ENCODE assay signal across 25 cellular contexts in the genomic region with DNA sequence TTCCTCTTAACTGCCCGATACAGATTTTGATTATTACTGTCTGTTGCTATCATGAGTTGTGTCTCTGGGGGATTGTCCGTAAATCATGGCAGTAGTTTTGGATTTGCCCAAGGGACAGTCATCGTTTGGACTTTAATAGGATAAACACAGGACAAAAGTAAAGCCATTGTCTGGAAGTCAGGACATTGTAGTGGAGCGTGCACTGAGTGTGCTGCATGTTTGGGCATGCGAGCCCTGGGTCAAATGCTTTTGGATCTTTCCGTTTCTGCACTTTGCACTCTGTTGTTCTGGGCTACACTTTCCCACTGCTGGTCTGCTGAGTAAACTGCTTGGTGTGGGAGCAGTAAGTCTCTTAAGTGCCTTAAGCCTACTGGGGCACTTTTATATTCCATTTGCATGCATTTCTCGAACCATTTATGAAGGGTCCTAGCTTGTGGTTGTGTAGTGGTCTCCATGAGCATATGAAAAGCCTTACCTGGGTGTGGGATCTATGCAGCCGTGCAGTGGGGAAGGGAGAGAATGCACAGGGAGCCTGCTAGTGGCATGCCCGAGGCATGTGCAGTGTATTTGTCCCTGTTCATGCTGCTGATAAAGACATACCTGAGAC.
DNase-seq lines count a peak whose midpoint lies in the region; ATAC-seq, FAIRE-seq and TF ChIP-seq lines count a peak whose summit lies in the region.
"Had no signal": no experiment of that assay in that cellular context is flagged by ENCODE, and none has a peak within 500 bp of the region (broad histone marks: within the 10 kb centered on the region; RNA-seq: fewer than 3 reads in every experiment).

No MANE protein-coding gene starts in this region.

- peaks cover 11% of the 10 kb centered on the region for H3K4me1 ChIP-seq in cardiac muscle cell (ENCODE audit: low read depth)
- H3K4me1 ChIP-seq in small intestine (ENCODE audit: control insufficient read depth in 2 of 2, insufficient read depth in 1 of 2, low read depth in 1 of 2, low read length in 1 of 2), result no peaks in the 10 kb centered on the region
- no peaks in the 10 kb centered on the region for H3K4me1 ChIP-seq in body of pancreas

- no peak for TF ChIP-seq CTCF in cardiac muscle cell (IDR thresholded peaks at IDR 0.05; ENCODE audit: low read depth, low read length)
- no peak for TF ChIP-seq CTCF in dorsolateral prefrontal cortex (IDR thresholded peaks at IDR 0.05 in 54 of 56, conservative IDR thresholded peaks at IDR 0.05 in 2 of 56; ENCODE audit: low read depth in 1 of 56, partially characterized antibody in 56 of 56)
- TF ChIP-seq CTCF in body of pancreas (IDR thresholded peaks at IDR 0.05), result no peak

- FAIRE-seq in small intestine (lab: Jason Lieb, UNC), result no peak
- FAIRE-seq: A204.1, RCC 7860 had no signal

- ATAC-seq in left ventricle myocardium superior (no peak), left lobe of liver (no peak), HG03108 (IDR thresholded peaks at IDR 0.05; ENCODE audit: unreplicated experiment) (no peak), body of pancreas (no peak)
- ATAC-seq: activated T-helper 17 cell treated with anti-CD3 and anti-CD28 coated beads, Interleukin-2, amount 50 U/mL, for 72 hours had no signal

- WGBS in small intestine, 3 donors, result 51 to 80% (median 59%) methylated on average over 9 of the region's 9 CpGs
- 87 to 92% methylated on average over 9 of the region's 9 CpGs for WGBS in body of pancreas, 2 donors

- H3K27ac ChIP-seq in cardiac muscle cell (peak overlapping the region; percentile 19), dorsolateral prefrontal cortex (peak overlapping the region in 35 of 59 donors; percentile 1 to 78 (median 38)), small intestine (ENCODE audit: low read depth in 1 of 2, low read length in 1 of 2) (no peak overlapping the region), body of pancreas (no peak overlapping the region)
- H3K27ac ChIP-seq: heart left ventricle, skin epidermis had no signal

- H3K27me3 ChIP-seq in cardiac muscle cell (no peaks in the 10 kb centered on the region), dorsolateral prefrontal cortex (no peaks in the 10 kb centered on the region), small intestine (ENCODE audit: control insufficient read depth in 2 of 2, insufficient read depth in 2 of 2, low read length in 2 of 2) (no peaks in the 10 kb centered on the region), body of pancreas (no peaks in the 10 kb centered on the region)
- H3K27me3 ChIP-seq: heart left ventricle had no signal

- no peaks in the 10 kb centered on the region for H3K9me3 ChIP-seq in cardiac muscle cell (ENCODE audit: low read depth)
- H3K9me3 ChIP-seq in small intestine (ENCODE audit: control insufficient read depth, low read depth), result no peaks in the 10 kb centered on the region
- H3K9me3 ChIP-seq in body of pancreas, result no peaks in the 10 kb centered on the region
- H3K9me3 ChIP-seq: heart left ventricle had no signal

- intact Hi-C loops in left ventricle myocardium superior (cut with micrococcal nuclease) (no loop called here), dorsolateral prefrontal cortex (cut with DNase I) (no loop called here), body of pancreas (cut with DNase I) (no loop called here)

- H3K36me3 ChIP-seq in cardiac muscle cell (peaks cover 8% of the 10 kb centered on the region), small intestine (ENCODE audit: control insufficient read depth in 2 of 2, insufficient read depth in 2 of 2, low read length in 2 of 2) (peaks cover 2 to 5% of the 10 kb centered on the region in 2 donors), body of pancreas (replicated peaks in 1 of 2; ENCODE audit: insufficient read depth in 1 of 2, low read depth in 2 of 2) (peaks cover 8% of the 10 kb centered on the region in 2 donors)

- H3K4me3 ChIP-seq in cardiac muscle cell (no peak overlapping the region), dorsolateral prefrontal cortex (peak overlapping the region in 1 of 59 donors; percentile 7), small intestine (ENCODE audit: low read depth in 1 of 2, low read length in 2 of 2) (no peak overlapping the region), body of pancreas (no peak overlapping the region)
- H3K4me3 ChIP-seq: heart left ventricle, skin epidermis had no signal

- no peak for TF ChIP-seq POLR2A in body of pancreas (IDR thresholded peaks at IDR 0.05)

- DNase-seq in cardiac muscle cell (ENCODE audit: low read depth in 1 of 2, low spot score in 1 of 2), result no peak
- no peak for DNase-seq in left ventricle myocardium superior
- DNase-seq in dorsolateral prefrontal cortex, result no peak
- peak; percentile 26 for DNase-seq in left lobe of liver (ENCODE audit: low spot score)
- peak; percentile 33 for DNase-seq in small intestine
- DNase-seq in body of pancreas, result no peak
- no peak for DNase-seq in NCI-H446 (lab: John Stamatoyannopoulos, UW)
- DNase-seq: activated B cell treated with CpG ODN at 0.5 μM for 24 hours; activated CD4-positive, alpha-beta memory T cell treated with anti-CD3 and anti-CD28 coated beads for 36 hours; activated CD8-positive, alpha-beta memory T cell treated with anti-CD3 and anti-CD28 coated beads, Interleukin-2, amount 50 U/mL, for 4 hours; activated naive CD4-positive, alpha-beta T cell treated with anti-CD3 and anti-CD28 coated beads, Interleukin-2, amount 50 U/mL, for 16 hours; AML-193; amniotic stem cell; CD4-positive, alpha-beta T cell; central memory CD4-positive, alpha-beta T cell; heart left ventricle; NCI-H1417 treated with DMSO at 0.1 percent for 48 hours; NCI-H2081 treated with DMSO at 0.1 percent for 48 hours; NCI-H510A treated with DMSO at 0.1 percent for 48 hours; stimulated activated CD4-positive, alpha-beta T cell treated with anti-CD3 and anti-CD28 coated beads, Interleukin-2, amount 100 ng/mL, for 24 hours had no signal

Comparison
In these comparisons a context has a peak if more than half of its experiments do, and no peak if none do; other contexts are left out.
1. DNase-seq: peak in left lobe of liver (single experiment) and small intestine (single experiment); none in cardiac muscle cell (0 of 2), left ventricle myocardium superior (single experiment), dorsolateral prefrontal cortex (0 of 10), body of pancreas (0 of 4) and NCI-H446 (0 of 2).
2. H3K27ac ChIP-seq: peak in cardiac muscle cell (single experiment) and dorsolateral prefrontal cortex (35 of 59); none in small intestine (0 of 2) and body of pancreas (0 of 4).